ENCODE assay signal across 1 cellular context in genomic region chr7:69620063-69620462, GRCh38.
TF ChIP-seq lines count a peak whose summit lies in the region.

No MANE protein-coding gene starts in this region.

TF ChIP-seq in HEK293, 187 proteins besides CTCF, POLR2A, EP300 and RAD21 (continued from another document and continues in another):
- TF ChIP-seq ZNF423 (tag by site-specific recombination; IDR thresholded peaks at IDR 0.05) (no peak), ZNF335 (tag by site-specific recombination; conservative IDR thresholded peaks at IDR 0.05) (no peak; the same call in 1 of the 2 replicates), ZNF221 (tag by site-specific recombination; IDR thresholded peaks at IDR 0.05; ENCODE audit: borderline replicate concordance) (no peak), ZBTB17 (tag by site-specific recombination; IDR thresholded peaks at IDR 0.05) (peak; percentile 81), ZNF24 (tag by site-specific recombination; IDR thresholded peaks at IDR 0.05) (no peak), GLIS1 (tag by site-specific recombination; IDR thresholded peaks at IDR 0.05) (no peak), ZFHX2 (tag by site-specific recombination; conservative IDR thresholded peaks at IDR 0.05) (no peak), OSR2 (tag by site-specific recombination; IDR thresholded peaks at IDR 0.05) (peak; percentile 66), ZNF292 (tag by site-specific recombination; IDR thresholded peaks at IDR 0.05; ENCODE audit: borderline replicate concordance, low read depth) (no peak), ZFP37 (tag by site-specific recombination; IDR thresholded peaks at IDR 0.05) (no peak), ELK4 (IDR thresholded peaks at IDR 0.05; ENCODE audit: borderline replicate concordance, low read depth, low read length) (no peak), ZXDB (tag by site-specific recombination; IDR thresholded peaks at IDR 0.05) (peak; percentile 55; the same call in 1 of the 2 replicates), ZNF518A (tag by site-specific recombination; conservative IDR thresholded peaks at IDR 0.05; ENCODE audit: low read depth) (no peak), ZNF645 (tag by site-specific recombination; IDR thresholded peaks at IDR 0.05) (no peak), ZNF580 (tag by site-specific recombination; IDR thresholded peaks at IDR 0.05) (no peak), ZNF426 (tag by site-specific recombination; IDR thresholded peaks at IDR 0.05) (no peak), ZNF416 (tag by site-specific recombination; IDR thresholded peaks at IDR 0.05) (no peak), ATF2 (tag by site-specific recombination; IDR thresholded peaks at IDR 0.05; ENCODE audit: low read depth) (no peak), ZIC2 (tag by site-specific recombination; IDR thresholded peaks at IDR 0.05) (no peak), ZNF488 (tag by site-specific recombination; IDR thresholded peaks at IDR 0.05) (no peak), REST (tag by site-specific recombination; IDR thresholded peaks at IDR 0.05) (no peak), ZBTB7A (tag by site-specific recombination; IDR thresholded peaks at IDR 0.05; ENCODE audit: low read depth) (no peak), ZNF211 (tag by site-specific recombination; IDR thresholded peaks at IDR 0.05; ENCODE audit: low read depth) (no peak), ZNF114 (tag by site-specific recombination; IDR thresholded peaks at IDR 0.05) (no peak), ZNF18 (tag by site-specific recombination; IDR thresholded peaks at IDR 0.05) (no peak), ZFP41 (tag by site-specific recombination; IDR thresholded peaks at IDR 0.05; ENCODE audit: borderline replicate concordance) (no peak), KLF10 (tag by site-specific recombination; IDR thresholded peaks at IDR 0.05) (no peak), ZNF76 (tag by site-specific recombination; IDR thresholded peaks at IDR 0.05; ENCODE audit: borderline replicate concordance, low read depth) (no peak), ZNF585B (tag by site-specific recombination; IDR thresholded peaks at IDR 0.05) (no peak), SCRT1 (tag by site-specific recombination; IDR thresholded peaks at IDR 0.05; ENCODE audit: borderline replicate concordance) (no peak), ZNF202 (tag by site-specific recombination; IDR thresholded peaks at IDR 0.05; ENCODE audit: borderline replicate concordance) (no peak), ZNF530 (tag by site-specific recombination; IDR thresholded peaks at IDR 0.05; ENCODE audit: low read depth) (no peak), ZNF223 (tag by site-specific recombination; IDR thresholded peaks at IDR 0.05) (no peak), KLF9 (tag by site-specific recombination; IDR thresholded peaks at IDR 0.05; ENCODE audit: low read depth) (no peak), ZBTB26 (tag by site-specific recombination; optimal IDR thresholded peaks at IDR 0.05) (no peak), ZBTB48 (tag by site-specific recombination; IDR thresholded peaks at IDR 0.05) (peak; percentile 47; the same call in 1 of the 2 replicates), ZNF830 (tag by site-specific recombination; IDR thresholded peaks at IDR 0.05; ENCODE audit: low read depth) (no peak), ZNF10 (tag by site-specific recombination; IDR thresholded peaks at IDR 0.05) (peak; percentile 79), RBAK (tag by site-specific recombination; IDR thresholded peaks at IDR 0.05) (no peak), ZNF473 (tag by site-specific recombination; IDR thresholded peaks at IDR 0.05) (no peak), GFI1B (tag by site-specific recombination; IDR thresholded peaks at IDR 0.05) (0 out of 2 replicates have a peak, but pooled peaks have one; percentile 20), ZNF837 (tag by site-specific recombination; IDR thresholded peaks at IDR 0.05) (no peak), ZNF248 (tag by site-specific recombination; IDR thresholded peaks at IDR 0.05) (no peak), HOXC10 (CRISPR knock-in tag; IDR thresholded peaks at IDR 0.05) (no peak), ZNF37A (tag by site-specific recombination; IDR thresholded peaks at IDR 0.05) (no peak), YY2 (tag by site-specific recombination; IDR thresholded peaks at IDR 0.05) (no peak), ZNF324 (tag by site-specific recombination; IDR thresholded peaks at IDR 0.05) (no peak), ZNF639 (tag by site-specific recombination; IDR thresholded peaks at IDR 0.05) (no peak), MEIS1 (CRISPR knock-in tag; IDR thresholded peaks at IDR 0.05; ENCODE audit: borderline replicate concordance) (no peak), ZNF610 (tag by site-specific recombination; IDR thresholded peaks at IDR 0.05; ENCODE audit: borderline replicate concordance) (no peak)
